8 cellular contexts compared by ENCODE assay signal in the genomic region with DNA sequence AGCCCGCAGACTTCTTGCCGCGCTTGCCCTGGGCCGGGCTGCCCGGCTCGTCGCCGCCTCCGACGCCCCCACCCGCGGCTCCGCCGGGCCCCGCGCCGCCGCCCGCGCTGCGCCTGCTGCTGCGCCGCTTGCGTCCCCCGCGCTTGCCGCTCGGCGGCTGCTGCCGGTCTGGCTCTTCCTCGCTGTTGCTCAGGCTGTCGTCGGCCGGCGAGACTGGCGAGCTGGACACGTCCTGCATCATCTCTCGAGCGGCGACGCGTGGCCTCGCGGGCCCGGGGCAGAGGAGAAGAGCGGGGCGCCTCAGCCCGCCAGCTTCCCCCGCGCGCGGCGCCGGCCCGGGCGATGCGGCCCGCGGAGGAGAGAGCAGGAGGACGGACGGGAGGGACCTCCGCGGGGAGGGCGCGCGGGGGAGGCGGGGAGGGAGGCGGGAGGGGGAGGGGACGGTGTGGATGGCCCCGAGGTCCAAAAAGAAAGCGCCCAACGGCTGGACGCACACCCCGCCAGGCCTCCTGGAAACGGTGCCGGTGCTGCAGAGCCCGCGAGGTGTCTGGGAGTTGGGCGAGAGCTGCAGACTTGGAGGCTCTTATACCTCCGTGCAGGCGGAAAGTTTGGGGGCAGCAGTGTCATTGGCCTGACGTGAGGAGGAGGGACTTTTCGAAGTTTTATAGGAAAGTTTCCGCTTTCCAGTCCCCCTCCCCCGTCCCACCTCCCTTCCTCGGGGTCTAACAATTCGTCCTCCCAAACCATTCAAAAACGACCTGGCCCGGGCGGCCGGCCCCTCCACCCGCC. TPM values are rescaled to one million over a fixed set of nuclear protein-coding genes. Genes with fewer than 3 reads are reported as not detected.
A peak's percentile ranks its signal among the peaks of the same experiment; 100 is the strongest.
DNase-seq lines count a peak whose midpoint lies in the region; ATAC-seq and TF ChIP-seq lines count a peak whose summit lies in the region.

Gene TWIST1, minus strand, starts transcription at position 556 of the 789 bp plus-strand sequence. Its CDS starts 315 bp downstream, at position 241.

- no peak within 1 kb of the TSS for H3K27ac Mint-ChIP-seq in endodermal cell

- no peaks in the 10 kb centered on the region for H3K9me3 Mint-ChIP-seq in endodermal cell

- H3K4me3 ChIP-seq in BLaER1 (peak within 1 kb of the TSS; percentile 41), endodermal cell (ENCODE audit: low read length) (peak within 1 kb of the TSS; percentile 81)

- H3K9ac ChIP-seq in BLaER1, result no peak within 1 kb of the TSS
- no peak within 1 kb of the TSS for H3K9ac ChIP-seq in endodermal cell (ENCODE audit: extremely low read depth, low read length, poor library complexity, severe bottlenecking)

- ATAC-seq in GM21423 (IDR thresholded peaks at IDR 0.05; ENCODE audit: unreplicated experiment) (peak; percentile 36), HG02763 (IDR thresholded peaks at IDR 0.05; ENCODE audit: unreplicated experiment) (no peak), HG03469 (IDR thresholded peaks at IDR 0.05; ENCODE audit: unreplicated experiment) (no peak)

- no peak for TF ChIP-seq CTCF in endodermal cell (conservative IDR thresholded peaks at IDR 0.05)

- WGBS in endodermal cell (ENCODE audit: insufficient coverage in 1 of 2, insufficient read length in 1 of 2), 2 experiments, result 0% methylated on average over 11 to 91 of the region's 92 CpGs

- DNase-seq in endodermal cell, result peak; percentile 89
- DNase-seq in myocyte (ENCODE audit: low read depth), result peak; percentile 95
- no peak for DNase-seq in SKM-1 treated with dmso at 0.1 percent for 144 hours (lab: John Stamatoyannopoulos, UW; ENCODE audit: unreplicated experiment)

- H3K9me3 ChIP-seq in BLaER1 (peaks cover 13% of the 10 kb centered on the region), endodermal cell (ENCODE audit: control insufficient read depth, low read length) (no peaks in the 10 kb centered on the region)

- H3K4me2 ChIP-seq in BLaER1, result peak within 1 kb of the TSS; percentile 46

- H3K36me3 ChIP-seq in BLaER1, result no peaks in the 10 kb centered on the region
- H3K36me3 ChIP-seq in endodermal cell (ENCODE audit: control insufficient read depth, insufficient read depth, low read length), result no peaks in the 10 kb centered on the region

- H3K4me3 Mint-ChIP-seq in endodermal cell, result peak within 1 kb of the TSS; percentile 57

- peaks cover 93% of the 10 kb centered on the region for H3K27me3 Mint-ChIP-seq in endodermal cell (ENCODE audit: insufficient read depth)

- H4K20me1 ChIP-seq in BLaER1, result peaks cover 91% of the 10 kb centered on the region

- peaks cover 17% of the 10 kb centered on the region for H3K4me1 Mint-ChIP-seq in endodermal cell

- H3K4me1 ChIP-seq in BLaER1, result peaks cover 11% of the 10 kb centered on the region; the same call in 1 of the 2 replicates
- H3K4me1 ChIP-seq in endodermal cell (ENCODE audit: control insufficient read depth, insufficient read depth, low read length), result no peaks in the 10 kb centered on the region

- H3K27ac ChIP-seq in BLaER1 (no peak within 1 kb of the TSS), endodermal cell (ENCODE audit: low read depth, low read length) (no peak within 1 kb of the TSS)

- H3K27me3 ChIP-seq in BLaER1 (peaks cover 97% of the 10 kb centered on the region), endodermal cell (ENCODE audit: control insufficient read depth, insufficient read depth, low read length, poor library complexity, severe bottlenecking) (peaks cover 92% of the 10 kb centered on the region)

- H3K36me3 Mint-ChIP-seq in endodermal cell (ENCODE audit: low read depth), result no peaks in the 10 kb centered on the region

TF ChIP-seq in PFSK-1, 5 proteins besides CTCF, POLR2A, EP300 and RAD21:
- peak; percentile 52 for TF ChIP-seq FOXP2 (optimal IDR thresholded peaks at IDR 0.05; ENCODE audit: borderline replicate concordance, extremely low read depth, extremely low read length, insufficient read depth)
- no peak for TF ChIP-seq POLR2AphosphoS5 (IDR thresholded peaks at IDR 0.05; ENCODE audit: low read depth, low read length)

RNA-seq across cellular contexts. Expression of gene TWIST1, which starts in this region (rescaled TPM):
- 22.7 TPM for polyA plus RNA-seq in PFSK-1 (2012; ENCODE audit: insufficient read length, low read depth)
- total RNA-seq in endodermal cell, result under 1 TPM; 0.46 to 0.88 TPM
- polyA plus RNA-seq in endodermal cell (2013, experiment 1 of 2), result 11.1 TPM
- 8.4 TPM for polyA plus RNA-seq in endodermal cell (2013, experiment 2 of 2)
- total RNA-seq in myocyte, result 24.7 and 41.7 TPM in 2 replicates
- 24.0 TPM for polyA plus RNA-seq in myocyte (2012)

Comparison
In these comparisons a context has a peak if more than half of its experiments do, and no peak if none do; other contexts are left out.
1. RNA of gene TWIST1 (total RNA-seq): 24.7 to 41.7 TPM in myocyte; 0.46 to 0.88 TPM in endodermal cell; every median in the first group is over 10 times any median in the second.